ENCODE assay signal across 1 cellular context in the genomic region with DNA sequence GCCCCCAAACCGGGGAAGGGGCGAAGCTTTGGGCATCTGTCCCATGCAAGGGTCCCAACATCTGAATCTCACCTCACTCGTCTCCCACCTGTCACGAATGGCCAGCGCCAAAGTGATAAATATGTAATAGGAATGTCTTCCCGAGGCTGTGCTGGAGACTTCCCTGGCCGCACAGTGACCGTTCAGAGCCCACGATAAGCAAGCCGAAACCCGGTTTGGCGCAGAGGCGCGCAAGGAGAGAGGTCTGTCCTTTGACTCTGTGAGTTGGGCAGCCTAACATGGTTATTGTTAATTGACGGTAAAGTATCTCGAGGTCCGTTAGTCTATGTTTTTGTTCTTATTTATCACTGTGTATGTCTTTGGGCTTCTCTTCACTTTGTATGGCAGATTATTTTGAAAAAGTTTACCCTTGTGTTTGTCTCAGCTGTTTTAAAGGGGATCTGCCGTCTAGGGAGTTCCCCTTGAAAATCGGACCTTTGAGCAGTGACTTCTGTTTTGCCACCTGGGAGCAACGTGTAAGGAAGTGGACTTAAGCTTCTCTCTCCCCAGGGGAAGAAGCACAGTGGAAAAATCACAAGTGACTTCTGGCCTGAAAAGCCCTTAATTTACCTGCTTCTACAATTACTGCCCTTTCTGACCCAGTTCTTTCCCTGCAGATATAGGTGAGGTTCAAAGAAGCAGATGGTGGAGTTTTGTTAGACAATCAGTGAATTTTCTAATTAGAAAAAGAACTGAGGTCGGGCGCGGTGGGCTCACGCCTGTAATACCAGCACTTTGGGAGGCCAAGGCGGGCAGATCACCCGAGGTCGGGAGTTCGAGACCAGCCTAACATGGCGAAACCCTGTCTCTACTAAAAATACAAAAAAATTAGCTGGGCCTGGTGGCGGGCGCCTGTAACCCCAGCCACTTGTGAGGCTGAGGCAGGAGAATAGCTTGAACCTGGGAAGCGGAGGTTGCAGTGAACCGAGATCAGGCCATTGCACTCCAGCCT.
TF ChIP-seq lines count a peak whose summit lies in the region.

No MANE protein-coding gene starts in this region.

TF ChIP-seq in HepG2, 621 proteins besides CTCF, POLR2A, EP300 and RAD21 (continued from another document and continues in another):
- TF ChIP-seq, protein P1, sequence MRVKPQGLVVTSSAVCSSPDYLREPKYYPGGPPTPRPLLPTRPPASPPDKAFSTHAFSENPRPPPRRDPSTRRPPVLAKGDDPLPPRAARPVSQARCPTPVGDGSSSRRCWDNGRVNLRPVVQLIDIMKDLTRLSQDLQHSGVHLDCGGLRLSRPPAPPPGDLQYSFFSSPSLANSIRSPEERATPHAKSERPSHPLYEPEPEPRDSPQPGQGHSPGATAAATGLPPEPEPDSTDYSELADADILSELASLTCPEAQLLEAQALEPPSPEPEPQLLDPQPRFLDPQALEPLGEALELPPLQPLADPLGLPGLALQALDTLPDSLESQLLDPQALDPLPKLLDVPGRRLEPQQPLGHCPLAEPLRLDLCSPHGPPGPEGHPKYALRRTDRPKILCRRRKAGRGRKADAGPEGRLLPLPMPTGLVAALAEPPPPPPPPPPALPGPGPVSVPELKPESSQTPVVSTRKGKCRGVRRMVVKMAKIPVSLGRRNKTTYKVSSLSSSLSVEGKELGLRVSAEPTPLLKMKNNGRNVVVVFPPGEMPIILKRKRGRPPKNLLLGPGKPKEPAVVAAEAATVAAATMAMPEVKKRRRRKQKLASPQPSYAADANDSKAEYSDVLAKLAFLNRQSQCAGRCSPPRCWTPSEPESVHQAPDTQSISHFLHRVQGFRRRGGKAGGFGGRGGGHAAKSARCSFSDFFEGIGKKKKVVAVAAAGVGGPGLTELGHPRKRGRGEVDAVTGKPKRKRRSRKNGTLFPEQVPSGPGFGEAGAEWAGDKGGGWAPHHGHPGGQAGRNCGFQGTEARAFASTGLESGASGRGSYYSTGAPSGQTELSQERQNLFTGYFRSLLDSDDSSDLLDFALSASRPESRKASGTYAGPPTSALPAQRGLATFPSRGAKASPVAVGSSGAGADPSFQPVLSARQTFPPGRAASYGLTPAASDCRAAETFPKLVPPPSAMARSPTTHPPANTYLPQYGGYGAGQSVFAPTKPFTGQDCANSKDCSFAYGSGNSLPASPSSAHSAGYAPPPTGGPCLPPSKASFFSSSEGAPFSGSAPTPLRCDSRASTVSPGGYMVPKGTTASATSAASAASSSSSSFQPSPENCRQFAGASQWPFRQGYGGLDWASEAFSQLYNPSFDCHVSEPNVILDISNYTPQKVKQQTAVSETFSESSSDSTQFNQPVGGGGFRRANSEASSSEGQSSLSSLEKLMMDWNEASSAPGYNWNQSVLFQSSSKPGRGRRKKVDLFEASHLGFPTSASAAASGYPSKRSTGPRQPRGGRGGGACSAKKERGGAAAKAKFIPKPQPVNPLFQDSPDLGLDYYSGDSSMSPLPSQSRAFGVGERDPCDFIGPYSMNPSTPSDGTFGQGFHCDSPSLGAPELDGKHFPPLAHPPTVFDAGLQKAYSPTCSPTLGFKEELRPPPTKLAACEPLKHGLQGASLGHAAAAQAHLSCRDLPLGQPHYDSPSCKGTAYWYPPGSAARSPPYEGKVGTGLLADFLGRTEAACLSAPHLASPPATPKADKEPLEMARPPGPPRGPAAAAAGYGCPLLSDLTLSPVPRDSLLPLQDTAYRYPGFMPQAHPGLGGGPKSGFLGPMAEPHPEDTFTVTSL (CRISPR knock-in tag; IDR thresholded peaks at IDR 0.05; ENCODE audit: borderline replicate concordance) = no peak
- 0 out of 2 replicates have a peak, but pooled peaks have one; percentile 9 for TF ChIP-seq ZNF232 (CRISPR knock-in tag; IDR thresholded peaks at IDR 0.05; ENCODE audit: borderline replicate concordance)
- peak; percentile 44; the same call in 1 of the 2 replicates for TF ChIP-seq ZNF549 (CRISPR knock-in tag; IDR thresholded peaks at IDR 0.05)
- TF ChIP-seq, protein P2, sequence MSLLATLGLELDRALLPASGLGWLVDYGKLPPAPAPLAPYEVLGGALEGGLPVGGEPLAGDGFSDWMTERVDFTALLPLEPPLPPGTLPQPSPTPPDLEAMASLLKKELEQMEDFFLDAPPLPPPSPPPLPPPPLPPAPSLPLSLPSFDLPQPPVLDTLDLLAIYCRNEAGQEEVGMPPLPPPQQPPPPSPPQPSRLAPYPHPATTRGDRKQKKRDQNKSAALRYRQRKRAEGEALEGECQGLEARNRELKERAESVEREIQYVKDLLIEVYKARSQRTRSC (CRISPR knock-in tag; IDR thresholded peaks at IDR 0.05; ENCODE audit: low read depth) = no peak
- 0 out of 2 replicates have a peak, but pooled peaks have one; percentile 42 for TF ChIP-seq ZNF501 (CRISPR knock-in tag; IDR thresholded peaks at IDR 0.05)
- TF ChIP-seq, protein P3, sequence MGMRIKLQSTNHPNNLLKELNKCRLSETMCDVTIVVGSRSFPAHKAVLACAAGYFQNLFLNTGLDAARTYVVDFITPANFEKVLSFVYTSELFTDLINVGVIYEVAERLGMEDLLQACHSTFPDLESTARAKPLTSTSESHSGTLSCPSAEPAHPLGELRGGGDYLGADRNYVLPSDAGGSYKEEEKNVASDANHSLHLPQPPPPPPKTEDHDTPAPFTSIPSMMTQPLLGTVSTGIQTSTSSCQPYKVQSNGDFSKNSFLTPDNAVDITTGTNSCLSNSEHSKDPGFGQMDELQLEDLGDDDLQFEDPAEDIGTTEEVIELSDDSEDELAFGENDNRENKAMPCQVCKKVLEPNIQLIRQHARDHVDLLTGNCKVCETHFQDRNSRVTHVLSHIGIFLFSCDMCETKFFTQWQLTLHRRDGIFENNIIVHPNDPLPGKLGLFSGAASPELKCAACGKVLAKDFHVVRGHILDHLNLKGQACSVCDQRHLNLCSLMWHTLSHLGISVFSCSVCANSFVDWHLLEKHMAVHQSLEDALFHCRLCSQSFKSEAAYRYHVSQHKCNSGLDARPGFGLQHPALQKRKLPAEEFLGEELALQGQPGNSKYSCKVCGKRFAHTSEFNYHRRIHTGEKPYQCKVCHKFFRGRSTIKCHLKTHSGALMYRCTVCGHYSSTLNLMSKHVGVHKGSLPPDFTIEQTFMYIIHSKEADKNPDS (CRISPR knock-in tag; IDR thresholded peaks at IDR 0.05) = peak; percentile 76; the same call in 1 of the 2 replicates
- peak; percentile 16; the same call in 1 of the 2 replicates for TF ChIP-seq ZFAT (CRISPR knock-in tag; conservative IDR thresholded peaks at IDR 0.05)
- 0 out of 2 replicates have a peak, but pooled peaks have one; percentile 25 for TF ChIP-seq ZNF788 (CRISPR knock-in tag; IDR thresholded peaks at IDR 0.05; ENCODE audit: borderline replicate concordance)
- peak; percentile 84 for TF ChIP-seq ZNF367 (CRISPR knock-in tag; IDR thresholded peaks at IDR 0.05; ENCODE audit: borderline replicate concordance)
- TF ChIP-seq, protein P4, sequence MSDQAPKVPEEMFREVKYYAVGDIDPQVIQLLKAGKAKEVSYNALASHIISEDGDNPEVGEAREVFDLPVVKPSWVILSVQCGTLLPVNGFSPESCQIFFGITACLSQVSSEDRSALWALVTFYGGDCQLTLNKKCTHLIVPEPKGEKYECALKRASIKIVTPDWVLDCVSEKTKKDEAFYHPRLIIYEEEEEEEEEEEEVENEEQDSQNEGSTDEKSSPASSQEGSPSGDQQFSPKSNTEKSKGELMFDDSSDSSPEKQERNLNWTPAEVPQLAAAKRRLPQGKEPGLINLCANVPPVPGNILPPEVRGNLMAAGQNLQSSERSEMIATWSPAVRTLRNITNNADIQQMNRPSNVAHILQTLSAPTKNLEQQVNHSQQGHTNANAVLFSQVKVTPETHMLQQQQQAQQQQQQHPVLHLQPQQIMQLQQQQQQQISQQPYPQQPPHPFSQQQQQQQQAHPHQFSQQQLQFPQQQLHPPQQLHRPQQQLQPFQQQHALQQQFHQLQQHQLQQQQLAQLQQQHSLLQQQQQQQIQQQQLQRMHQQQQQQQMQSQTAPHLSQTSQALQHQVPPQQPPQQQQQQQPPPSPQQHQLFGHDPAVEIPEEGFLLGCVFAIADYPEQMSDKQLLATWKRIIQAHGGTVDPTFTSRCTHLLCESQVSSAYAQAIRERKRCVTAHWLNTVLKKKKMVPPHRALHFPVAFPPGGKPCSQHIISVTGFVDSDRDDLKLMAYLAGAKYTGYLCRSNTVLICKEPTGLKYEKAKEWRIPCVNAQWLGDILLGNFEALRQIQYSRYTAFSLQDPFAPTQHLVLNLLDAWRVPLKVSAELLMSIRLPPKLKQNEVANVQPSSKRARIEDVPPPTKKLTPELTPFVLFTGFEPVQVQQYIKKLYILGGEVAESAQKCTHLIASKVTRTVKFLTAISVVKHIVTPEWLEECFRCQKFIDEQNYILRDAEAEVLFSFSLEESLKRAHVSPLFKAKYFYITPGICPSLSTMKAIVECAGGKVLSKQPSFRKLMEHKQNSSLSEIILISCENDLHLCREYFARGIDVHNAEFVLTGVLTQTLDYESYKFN (CRISPR knock-in tag; conservative IDR thresholded peaks at IDR 0.05) = no peak
- TF ChIP-seq CBFB (CRISPR knock-in tag; IDR thresholded peaks at IDR 0.05) = no peak; the same call in 1 of the 2 replicates
- no peak for TF ChIP-seq RAD51 (IDR thresholded peaks at IDR 0.05; ENCODE audit: borderline replicate concordance)
- no peak for TF ChIP-seq MED13 (CRISPR knock-in tag; IDR thresholded peaks at IDR 0.05)
- TF ChIP-seq, protein P5, sequence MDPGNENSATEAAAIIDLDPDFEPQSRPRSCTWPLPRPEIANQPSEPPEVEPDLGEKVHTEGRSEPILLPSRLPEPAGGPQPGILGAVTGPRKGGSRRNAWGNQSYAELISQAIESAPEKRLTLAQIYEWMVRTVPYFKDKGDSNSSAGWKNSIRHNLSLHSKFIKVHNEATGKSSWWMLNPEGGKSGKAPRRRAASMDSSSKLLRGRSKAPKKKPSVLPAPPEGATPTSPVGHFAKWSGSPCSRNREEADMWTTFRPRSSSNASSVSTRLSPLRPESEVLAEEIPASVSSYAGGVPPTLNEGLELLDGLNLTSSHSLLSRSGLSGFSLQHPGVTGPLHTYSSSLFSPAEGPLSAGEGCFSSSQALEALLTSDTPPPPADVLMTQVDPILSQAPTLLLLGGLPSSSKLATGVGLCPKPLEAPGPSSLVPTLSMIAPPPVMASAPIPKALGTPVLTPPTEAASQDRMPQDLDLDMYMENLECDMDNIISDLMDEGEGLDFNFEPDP (CRISPR knock-in tag; conservative IDR thresholded peaks at IDR 0.05) = peak; percentile 95; the same call in 1 of the 2 replicates
- TF ChIP-seq ELF1 (CRISPR knock-in tag; IDR thresholded peaks at IDR 0.05) = peak; percentile 54; the same call in 1 of the 2 replicates
- TF ChIP-seq HNRNPLL (IDR thresholded peaks at IDR 0.05; ENCODE audit: low read depth, low read length, poor library complexity, severe bottlenecking) = no peak
- TF ChIP-seq ADNP (CRISPR knock-in tag; IDR thresholded peaks at IDR 0.05) = peak; percentile 78
- no peak for TF ChIP-seq ZNF572 (CRISPR knock-in tag; IDR thresholded peaks at IDR 0.05)
- TF ChIP-seq, protein P6, sequence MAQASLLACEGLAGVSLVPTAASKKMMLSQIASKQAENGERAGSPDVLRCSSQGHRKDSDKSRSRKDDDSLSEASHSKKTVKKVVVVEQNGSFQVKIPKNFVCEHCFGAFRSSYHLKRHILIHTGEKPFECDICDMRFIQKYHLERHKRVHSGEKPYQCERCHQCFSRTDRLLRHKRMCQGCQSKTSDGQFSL (CRISPR knock-in tag; IDR thresholded peaks at IDR 0.05) = peak; percentile 27; the same call in 1 of the 2 replicates
- TF ChIP-seq SATB2 (CRISPR knock-in tag; IDR thresholded peaks at IDR 0.05) = 0 out of 2 replicates have a peak, but pooled peaks have one; percentile 21
- TF ChIP-seq, protein P7, sequence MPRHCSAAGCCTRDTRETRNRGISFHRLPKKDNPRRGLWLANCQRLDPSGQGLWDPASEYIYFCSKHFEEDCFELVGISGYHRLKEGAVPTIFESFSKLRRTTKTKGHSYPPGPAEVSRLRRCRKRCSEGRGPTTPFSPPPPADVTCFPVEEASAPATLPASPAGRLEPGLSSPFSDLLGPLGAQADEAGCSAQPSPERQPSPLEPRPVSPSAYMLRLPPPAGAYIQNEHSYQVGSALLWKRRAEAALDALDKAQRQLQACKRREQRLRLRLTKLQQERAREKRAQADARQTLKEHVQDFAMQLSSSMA (CRISPR knock-in tag; IDR thresholded peaks at IDR 0.05) = no peak
- no peak for TF ChIP-seq EED (CRISPR knock-in tag; IDR thresholded peaks at IDR 0.05)
- no peak for TF ChIP-seq ZNF616 (CRISPR knock-in tag; IDR thresholded peaks at IDR 0.05; ENCODE audit: low read depth)
- no peak for TF ChIP-seq RFXAP (CRISPR knock-in tag; IDR thresholded peaks at IDR 0.05; ENCODE audit: borderline replicate concordance)
- TF ChIP-seq TBP (CRISPR knock-in tag; IDR thresholded peaks at IDR 0.05) = no peak
- TF ChIP-seq, protein P8, sequence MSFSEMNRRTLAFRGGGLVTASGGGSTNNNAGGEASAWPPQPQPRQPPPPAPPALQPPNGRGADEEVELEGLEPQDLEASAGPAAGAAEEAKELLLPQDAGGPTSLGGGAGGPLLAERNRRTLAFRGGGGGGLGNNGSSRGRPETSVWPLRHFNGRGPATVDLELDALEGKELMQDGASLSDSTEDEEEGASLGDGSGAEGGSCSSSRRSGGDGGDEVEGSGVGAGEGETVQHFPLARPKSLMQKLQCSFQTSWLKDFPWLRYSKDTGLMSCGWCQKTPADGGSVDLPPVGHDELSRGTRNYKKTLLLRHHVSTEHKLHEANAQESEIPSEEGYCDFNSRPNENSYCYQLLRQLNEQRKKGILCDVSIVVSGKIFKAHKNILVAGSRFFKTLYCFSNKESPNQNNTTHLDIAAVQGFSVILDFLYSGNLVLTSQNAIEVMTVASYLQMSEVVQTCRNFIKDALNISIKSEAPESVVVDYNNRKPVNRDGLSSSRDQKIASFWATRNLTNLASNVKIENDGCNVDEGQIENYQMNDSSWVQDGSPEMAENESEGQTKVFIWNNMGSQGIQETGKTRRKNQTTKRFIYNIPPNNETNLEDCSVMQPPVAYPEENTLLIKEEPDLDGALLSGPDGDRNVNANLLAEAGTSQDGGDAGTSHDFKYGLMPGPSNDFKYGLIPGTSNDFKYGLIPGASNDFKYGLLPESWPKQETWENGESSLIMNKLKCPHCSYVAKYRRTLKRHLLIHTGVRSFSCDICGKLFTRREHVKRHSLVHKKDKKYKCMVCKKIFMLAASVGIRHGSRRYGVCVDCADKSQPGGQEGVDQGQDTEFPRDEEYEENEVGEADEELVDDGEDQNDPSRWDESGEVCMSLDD (CRISPR knock-in tag; IDR thresholded peaks at IDR 0.05; ENCODE audit: borderline replicate concordance) = no peak; the same call in 1 of the 2 replicates
- 0 out of 2 replicates have a peak, but pooled peaks have one; percentile 25 for TF ChIP-seq ZBTB21 (CRISPR knock-in tag; IDR thresholded peaks at IDR 0.05)
- TF ChIP-seq NFIB (CRISPR knock-in tag; IDR thresholded peaks at IDR 0.05; ENCODE audit: borderline replicate concordance) = no peak
- TF ChIP-seq ZNF547 (CRISPR knock-in tag; IDR thresholded peaks at IDR 0.05) = no peak
- TF ChIP-seq SAP130 (CRISPR knock-in tag; IDR thresholded peaks at IDR 0.05; ENCODE audit: low read depth) = peak; percentile 48; the same call in 1 of the 2 replicates
- TF ChIP-seq ZFP36 (IDR thresholded peaks at IDR 0.05; ENCODE audit: borderline replicate concordance, low read depth, low read length, partially characterized antibody) = no peak
- no peak for TF ChIP-seq ZNF33B (CRISPR knock-in tag; IDR thresholded peaks at IDR 0.05)
- TF ChIP-seq MATR3 (CRISPR knock-in tag; IDR thresholded peaks at IDR 0.05) = 0 out of 2 replicates have a peak, but pooled peaks have one; percentile 15
- TF ChIP-seq ZNF30 (CRISPR knock-in tag; IDR thresholded peaks at IDR 0.05) = 0 out of 2 replicates have a peak, but pooled peaks have one; percentile 52
